ENCODE assay signal across 8 cellular contexts in genomic region chr3:114056130-114057010, GRCh38.
A peak's percentile ranks its signal among the peaks of the same experiment; 100 is the strongest.
DNase-seq lines count a peak whose midpoint lies in the region; ATAC-seq and TF ChIP-seq lines count a peak whose summit lies in the region.

A gene with protein sequence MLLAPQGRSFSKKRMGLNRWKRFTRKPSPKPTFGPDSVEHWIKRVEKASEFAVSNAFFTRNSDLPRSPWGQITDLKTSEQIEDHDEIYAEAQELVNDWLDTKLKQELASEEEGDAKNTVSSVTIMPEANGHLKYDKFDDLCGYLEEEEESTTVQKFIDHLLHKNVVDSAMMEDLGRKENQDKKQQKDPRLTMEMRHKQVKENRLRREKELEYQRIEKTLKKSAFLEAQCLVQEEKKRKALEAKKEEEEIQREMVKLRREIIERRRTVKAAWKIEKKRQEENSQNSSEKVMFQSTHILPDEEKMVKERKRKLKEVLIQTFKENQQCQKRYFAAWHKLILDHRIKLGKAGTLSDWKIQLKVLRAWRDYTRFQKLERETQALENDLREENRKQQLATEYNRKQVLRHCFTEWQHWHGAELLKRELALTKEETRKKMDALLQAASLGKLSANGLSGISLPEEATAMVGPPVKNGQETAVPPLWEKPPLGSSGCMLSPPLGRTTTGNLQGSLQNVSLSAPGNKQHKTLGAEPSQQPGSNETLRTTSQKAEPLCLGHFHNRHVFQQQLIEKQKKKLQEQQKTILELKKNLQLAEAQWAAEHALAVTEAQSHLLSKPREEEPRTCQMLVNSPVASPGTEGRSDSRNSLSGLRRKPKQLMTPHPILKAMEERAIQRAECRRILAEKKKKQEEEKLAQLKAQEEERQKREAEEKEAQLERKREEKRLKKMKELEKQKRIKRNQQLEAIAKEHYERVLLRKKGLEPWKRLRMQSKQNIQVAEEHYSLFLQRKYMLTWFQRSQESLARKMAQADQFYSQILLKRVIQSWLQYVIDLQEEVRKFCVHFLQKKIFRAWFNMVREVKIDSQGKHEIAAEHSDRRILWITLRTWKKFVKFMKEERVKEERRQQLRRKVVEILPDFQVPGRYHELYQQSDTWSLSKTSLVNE (minus strand): TSS chr3:114056526. CDS start chr3:114056466, 60 bp downstream.
Gene QTRT2, plus strand, starts transcription at chr3:114056737. Its CDS starts 8,521 bp downstream, at chr3:114065258.

- peaks cover 15% of the 10 kb centered on the region for H4K20me1 ChIP-seq in OCI-LY3 (ENCODE audit: insufficient read depth, low read length)

- peak within 1 kb of the TSS; percentile 81 for H2AFZ ChIP-seq in OCI-LY3 (ENCODE audit: low read depth, low read length)

- DNase-seq in DMS 273 treated with DMSO at 0.1 percent for 48 hours (lab: John Stamatoyannopoulos, UW): peak; percentile 99
- peak; percentile 72 for DNase-seq in HuH-7.5 (ENCODE audit: low spot score)
- DNase-seq in activated T-cell treated with anti-CD3 and anti-CD28 coated beads for 24 hours (ENCODE audit: low read depth): peak; percentile 98
- DNase-seq in epithelial cell of esophagus (ENCODE audit: low read depth): peak; percentile 100
- peak; percentile 99 for DNase-seq in middle frontal gyrus (ENCODE audit: extremely low spot score, low spot score)
- peak; percentile 97 for DNase-seq in stimulated activated CD8-positive, alpha-beta memory T cell treated with anti-CD3 and anti-CD28 coated beads, Interleukin-2, amount 100 ng/mL, for 1 hour (ENCODE audit: low read depth in 2 of 2)

- H3K4me3 ChIP-seq in OCI-LY3 (ENCODE audit: low read length) (peak within 1 kb of the TSS; percentile 84), epithelial cell of esophagus (ENCODE audit: low read length) (peak within 1 kb of the TSS; percentile 97)

- H3K9me3 ChIP-seq in OCI-LY3 (ENCODE audit: insufficient read depth, low read length): no peaks in the 10 kb centered on the region

- H3K9ac ChIP-seq in OCI-LY3 (ENCODE audit: low read length): peak within 1 kb of the TSS; percentile 78

- TF ChIP-seq CTCF in OCI-LY3 (IDR thresholded peaks at IDR 0.05; ENCODE audit: low read depth, low read length) (no peak), epithelial cell of esophagus (IDR thresholded peaks at IDR 0.05; ENCODE audit: insufficient read depth, low read depth, low read length, missing control alignments) (no peak)

- no peaks in the 10 kb centered on the region for H3K27me3 ChIP-seq in OCI-LY3 (ENCODE audit: low read depth, low read length)

- peak; percentile 98 for ATAC-seq in GM21528 (IDR thresholded peaks at IDR 0.05; ENCODE audit: low FRiP score, unreplicated experiment)

- peaks cover 23% of the 10 kb centered on the region for H3K36me3 ChIP-seq in OCI-LY3 (replicated peaks; ENCODE audit: low read depth, low read length)

- peaks cover 42% of the 10 kb centered on the region for H3K4me1 ChIP-seq in OCI-LY3 (ENCODE audit: low read length)

- H3K27ac ChIP-seq in OCI-LY3 (ENCODE audit: low read length): peak within 1 kb of the TSS; percentile 59

- H3K4me2 ChIP-seq in OCI-LY3 (ENCODE audit: low read length): peak within 1 kb of the TSS; percentile 81

- H3K79me2 ChIP-seq in OCI-LY3 (ENCODE audit: low read length): peaks cover 48% of the 10 kb centered on the region

Comparison
In these comparisons a context has a peak if more than half of its experiments do, and no peak if none do; other contexts are left out.
1. Peak in every context shown above with its lines: DNase-seq, ATAC-seq, H3K4me3 ChIP-seq and H3K27ac ChIP-seq.